12 cellular contexts compared by ENCODE assay signal in the genomic region with DNA sequence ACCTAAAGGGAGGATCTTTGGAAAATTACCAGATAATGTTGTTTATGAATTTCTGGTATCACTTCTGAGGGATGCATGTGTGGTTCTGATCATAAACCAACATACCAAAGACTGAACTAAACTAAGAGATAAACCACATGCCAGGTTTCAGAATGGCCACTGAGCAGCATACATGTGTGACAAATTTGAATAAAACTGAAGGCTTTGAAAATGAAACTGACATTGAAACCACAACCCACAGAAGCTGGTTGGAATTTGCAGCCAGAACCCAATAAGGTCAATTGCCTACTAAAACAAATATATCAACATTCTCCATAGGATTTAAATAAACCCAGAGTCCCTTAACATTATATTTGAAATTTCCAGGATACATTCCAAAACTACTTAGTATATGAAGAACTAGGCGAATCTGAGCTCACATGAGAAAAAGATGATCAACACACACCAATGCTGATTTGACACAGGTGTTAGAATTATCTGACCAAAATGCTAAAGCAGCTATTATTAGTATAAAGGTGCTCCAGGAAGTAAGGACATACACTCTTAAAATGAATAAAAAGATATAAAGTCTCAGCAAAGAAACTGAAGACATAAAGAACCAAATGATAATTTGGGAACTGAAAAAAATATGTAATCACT.
DNase-seq lines count a peak whose midpoint lies in the region; ATAC-seq and TF ChIP-seq lines count a peak whose summit lies in the region.
"Had no signal": no experiment of that assay in that cellular context is flagged by ENCODE, and none has a peak within 500 bp of the region (broad histone marks: within the 10 kb centered on the region; RNA-seq: fewer than 3 reads in every experiment).

No MANE protein-coding gene starts in this region.

- peaks cover 9% of the 10 kb centered on the region; the same call in 1 of the 2 replicates for H3K4me1 Mint-ChIP-seq in HFFc6 (ENCODE audit: low read depth)

- TF ChIP-seq CTCF in DND-41 (IDR thresholded peaks at IDR 0.05; ENCODE audit: borderline replicate concordance, extremely low read depth, low read length, poor library complexity, severe bottlenecking) (no peak), HFFc6 (IDR thresholded peaks at IDR 0.05) (no peak)

- H3K9me3 ChIP-seq in DND-41 (ENCODE audit: insufficient read depth, low read length, severe bottlenecking) = peaks cover 6% of the 10 kb centered on the region
- H3K9me3 ChIP-seq: ovary had no signal

- no peak overlapping the region for H3K4me3 Mint-ChIP-seq in HFFc6
- H3K4me3 Mint-ChIP-seq: activated naive CD4-positive, alpha-beta T cell treated with anti-CD3 and anti-CD28 coated beads, Interleukin-2, amount 10 ng/mL, durations not matched to agents 7 days and 5 days; stimulated activated naive CD8-positive, alpha-beta T cell treated with anti-CD3 and anti-CD28 coated beads, Interleukin-15, Interleukin-2, amounts not matched to agents 100 ng/mL and 50 ng/mL, for 24 hours had no signal

- no peaks in the 10 kb centered on the region for H3K27me3 ChIP-seq in DND-41 (ENCODE audit: insufficient read depth, low read length, poor library complexity)
- H3K27me3 ChIP-seq: ovary had no signal

- no peaks in the 10 kb centered on the region for H3K79me2 ChIP-seq in DND-41 (ENCODE audit: insufficient read depth, low read length)

- H3K27me3 Mint-ChIP-seq in HFFc6 (ENCODE audit: insufficient read depth) = no peaks in the 10 kb centered on the region; the same call in 1 of the 2 replicates

- peaks cover under 1% of the 10 kb centered on the region; the same call in 1 of the 2 replicates for H3K9me3 Mint-ChIP-seq in HFFc6
- H3K9me3 Mint-ChIP-seq: activated naive CD4-positive, alpha-beta T cell treated with anti-CD3 and anti-CD28 coated beads, Interleukin-2, amount 10 ng/mL, durations not matched to agents 7 days and 5 days; stimulated activated naive CD8-positive, alpha-beta T cell treated with anti-CD3 and anti-CD28 coated beads, Interleukin-15, Interleukin-2, amounts not matched to agents 100 ng/mL and 50 ng/mL, for 24 hours had no signal

- ATAC-seq in DND-41 (ENCODE audit: insufficient read depth, low read depth) (peak; percentile 95), GM19372 (IDR thresholded peaks at IDR 0.05; ENCODE audit: low read depth, unreplicated experiment) (peak; percentile 96), HG03060 (IDR thresholded peaks at IDR 0.05; ENCODE audit: low read depth, unreplicated experiment) (peak; percentile 94)

- no peaks in the 10 kb centered on the region for H4K20me1 ChIP-seq in DND-41 (ENCODE audit: insufficient read depth, low read length)

- peak overlapping the region; percentile 90 for H3K27ac ChIP-seq in DND-41 (ENCODE audit: low read length)
- H3K27ac ChIP-seq: ovary had no signal

- peak overlapping the region; percentile 51 for H3K4me2 ChIP-seq in DND-41 (ENCODE audit: insufficient read depth, low read length)

- peak overlapping the region; percentile 45 for H3K9ac ChIP-seq in DND-41 (ENCODE audit: low read depth, low read length)

- no peak overlapping the region for H3K27ac Mint-ChIP-seq in HFFc6
- H3K27ac Mint-ChIP-seq: activated naive CD4-positive, alpha-beta T cell treated with anti-CD3 and anti-CD28 coated beads, Interleukin-2, amount 10 ng/mL, durations not matched to agents 7 days and 5 days; stimulated activated naive CD8-positive, alpha-beta T cell treated with anti-CD3 and anti-CD28 coated beads, Interleukin-15, Interleukin-2, amounts not matched to agents 100 ng/mL and 50 ng/mL, for 24 hours had no signal

- no peaks in the 10 kb centered on the region for H3K36me3 ChIP-seq in DND-41 (ENCODE audit: insufficient read depth, low read length)
- H3K36me3 ChIP-seq: ovary had no signal

- peak overlapping the region; percentile 37; the same call in 1 of the 2 replicates for H2AFZ ChIP-seq in DND-41 (ENCODE audit: low read depth, low read length)

- H3K4me1 ChIP-seq in DND-41 (ENCODE audit: insufficient read depth, low read length) = peaks cover 47% of the 10 kb centered on the region

- H3K4me3 ChIP-seq in DND-41 (ENCODE audit: low read depth in 1 of 2, low read length in 2 of 2) = no peak overlapping the region
- H3K4me3 ChIP-seq: ovary had no signal

- no peaks in the 10 kb centered on the region for H3K36me3 Mint-ChIP-seq in HFFc6 (ENCODE audit: low read depth)
- H3K36me3 Mint-ChIP-seq: activated naive CD4-positive, alpha-beta T cell treated with anti-CD3 and anti-CD28 coated beads, Interleukin-2, amount 10 ng/mL, durations not matched to agents 7 days and 5 days had no signal

- DNase-seq in DND-41 (peak; percentile 60), SW480 (ENCODE audit: low spot score) (peak; percentile 19), HFFc6 (no peak), NCI-H446 treated with DMSO at 0.1 percent for 48 hours (lab: John Stamatoyannopoulos, UW) (no peak), NCI-H1105 treated with DMSO at 0.1 percent for 48 hours (lab: John Stamatoyannopoulos, UW) (no peak), AG20443 (ENCODE audit: low spot score) (no peak)
- DNase-seq: activated naive CD4-positive, alpha-beta T cell treated with anti-CD3 and anti-CD28 coated beads, Interleukin-2, amount 10 ng/mL, durations not matched to agents 7 days and 5 days; ovary; SIG-M5 had no signal

Comparison
In these comparisons a context has a peak if more than half of its experiments do, and no peak if none do; other contexts are left out.
1. DNase-seq: peak in DND-41 (single experiment) and SW480 (single experiment); none in HFFc6 (single experiment), NCI-H446 treated with DMSO at 0.1 percent for 48 hours (single experiment), NCI-H1105 treated with DMSO at 0.1 percent for 48 hours (single experiment) and AG20443 (single experiment).
2. Peak in every context shown above with its lines, with median percentiles within 50 percentile points of each other: ATAC-seq.